ENCODE assay signal across 18 cellular contexts in the genomic region with DNA sequence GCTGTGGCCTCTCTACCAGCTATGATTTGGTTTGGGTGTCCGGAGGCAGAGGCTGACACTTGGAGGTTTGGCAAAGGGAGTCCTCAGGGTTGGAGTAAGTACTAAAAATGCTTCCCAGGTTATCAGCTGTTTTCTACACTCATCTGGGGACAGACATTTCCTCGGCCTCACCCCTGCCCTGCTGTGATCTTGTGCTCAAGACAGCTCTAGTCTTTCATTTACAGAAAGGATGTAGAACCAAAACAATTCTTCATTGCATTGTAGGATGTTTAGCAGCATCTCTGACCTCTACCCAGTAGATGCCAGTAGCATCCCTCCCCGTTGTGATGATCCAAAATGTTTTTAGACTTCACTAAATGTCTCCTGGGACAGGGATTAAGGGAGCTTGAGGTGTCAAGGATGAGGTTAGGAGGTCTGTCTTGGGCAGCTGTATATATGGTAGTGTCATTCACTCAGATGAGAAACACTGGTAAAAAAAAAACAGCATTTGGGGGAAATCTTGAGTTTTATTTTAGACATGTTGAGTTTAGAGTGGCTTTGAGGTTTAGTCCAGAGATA. TPM values are rescaled to one million over a fixed set of nuclear protein-coding genes. Genes with fewer than 3 reads are reported as not detected.
DNase-seq lines count a peak whose midpoint lies in the region; ATAC-seq and TF ChIP-seq lines count a peak whose summit lies in the region.
"Had no signal": no experiment of that assay in that cellular context is flagged by ENCODE, and none has a peak within 500 bp of the region (broad histone marks: within the 10 kb centered on the region; RNA-seq: fewer than 3 reads in every experiment).

No MANE protein-coding gene starts in this region.

- intact Hi-C loops in natural killer cell (cut with micrococcal nuclease) = no loop called here

- no peak for TF ChIP-seq CTCF in natural killer cell (IDR thresholded peaks at IDR 0.05)

- no peaks in the 10 kb centered on the region for H3K27me3 Mint-ChIP-seq in natural killer cell treated with Interleukin-12 subunit alpha and Interleukin-12 subunit beta and Interleukin-15 and Interleukin-18, amount 100 ng/mL, for 72 hours
- H3K27me3 Mint-ChIP-seq in natural killer cell (ENCODE audit: low read depth in 2 of 2) (no peaks in the 10 kb centered on the region), T-cell (no peaks in the 10 kb centered on the region)
- H3K27me3 Mint-ChIP-seq in effector memory CD8-positive, alpha-beta T cell = no peaks in the 10 kb centered on the region

- CTCF ChIA-PET in T-cell (lab: Charles Lee) = interaction anchor here (0.6 to 3.3 kb wide), 6 partner anchors 13 to 1333 kb away, joined by 3 to 9 read pairs (median 4); no protein-coding TSS in a partner anchor

- peaks cover 15 to 26% of the 10 kb centered on the region in 2 donors for H3K4me1 Mint-ChIP-seq in natural killer cell treated with Interleukin-12 subunit alpha and Interleukin-12 subunit beta and Interleukin-15 and Interleukin-18, amount 100 ng/mL, for 72 hours (ENCODE audit: low read depth in 2 of 2)
- H3K4me1 Mint-ChIP-seq in natural killer cell = peaks cover 0 to 6% of the 10 kb centered on the region in 2 donors
- H3K4me1 Mint-ChIP-seq in T-cell = peaks cover 83 to 97% (median 96%) of the 10 kb centered on the region in 3 donors
- peaks cover 41 to 55% of the 10 kb centered on the region in 2 donors for H3K4me1 Mint-ChIP-seq in effector memory CD8-positive, alpha-beta T cell (ENCODE audit: low read depth in 2 of 2)

- POLR2A ChIA-PET in T-cell (lab: Charles Lee) = interaction anchor here (0.6 to 1.3 kb wide), 10 partner anchors 13 to 162 kb away, joined by 3 to 7 read pairs (median 3); no protein-coding TSS in a partner anchor

- H3K9me3 Mint-ChIP-seq in natural killer cell treated with Interleukin-12 subunit alpha and Interleukin-12 subunit beta and Interleukin-15 and Interleukin-18, amount 100 ng/mL, for 72 hours = no peaks in the 10 kb centered on the region
- H3K9me3 Mint-ChIP-seq in natural killer cell (no peaks in the 10 kb centered on the region), T-cell (no peaks in the 10 kb centered on the region)
- H3K9me3 Mint-ChIP-seq in effector memory CD8-positive, alpha-beta T cell = no peaks in the 10 kb centered on the region

- no peak for DNase-seq in natural killer cell treated with Interleukin-12 subunit alpha and Interleukin-12 subunit beta and Interleukin-15 and Interleukin-18, amount 100 ng/mL, for 72 hours (ENCODE audit: low spot score)
- DNase-seq in natural killer cell (no peak), T-cell (peak in 1 of 34 experiments; percentile 18)
- no peak for DNase-seq in effector memory CD8-positive, alpha-beta T cell
- DNase-seq: activated effector memory CD4-positive, alpha-beta T cell treated with Interleukin-2 at 50 U/mL for 16 hours; heart left ventricle; KBM-7; left ventricle myocardium superior; NCI-H2029; RPMI8226; stimulated activated CD4-positive, alpha-beta T cell treated with anti-CD3 and anti-CD28 coated beads, Interleukin-15, amount 100 ng/mL, for 24 hours; thyroid gland had no signal

- no peaks in the 10 kb centered on the region for H3K36me3 Mint-ChIP-seq in natural killer cell treated with Interleukin-12 subunit alpha and Interleukin-12 subunit beta and Interleukin-15 and Interleukin-18, amount 100 ng/mL, for 72 hours
- no peaks in the 10 kb centered on the region for H3K36me3 Mint-ChIP-seq in natural killer cell
- H3K36me3 Mint-ChIP-seq in T-cell = peaks cover 83% of the 10 kb centered on the region
- H3K36me3 Mint-ChIP-seq in effector memory CD8-positive, alpha-beta T cell (ENCODE audit: insufficient read depth) = peaks cover 59% of the 10 kb centered on the region

- peak overlapping the region; percentile 27 to 45 for H3K27ac Mint-ChIP-seq in natural killer cell treated with Interleukin-12 subunit alpha and Interleukin-12 subunit beta and Interleukin-15 and Interleukin-18, amount 100 ng/mL, for 72 hours
- no peak overlapping the region for H3K27ac Mint-ChIP-seq in natural killer cell
- peak overlapping the region; percentile 90 to 91 for H3K27ac Mint-ChIP-seq in T-cell
- H3K27ac Mint-ChIP-seq in effector memory CD8-positive, alpha-beta T cell = peak overlapping the region; percentile 1 to 48

- ATAC-seq in natural killer cell treated with Interleukin-12 subunit alpha and Interleukin-12 subunit beta and Interleukin-15 and Interleukin-18, amount 100 ng/mL, for 72 hours = no peak
- ATAC-seq in natural killer cell (no peak), T-cell (replicated peaks in 1 of 4) (peak; percentile 49 to 60 (median 56)), GM19035 (IDR thresholded peaks at IDR 0.05; ENCODE audit: unreplicated experiment) (no peak), SK-N-SH treated with all-trans-retinoic acid at 6 μM for 48 hours (no peak), GM18511 (IDR thresholded peaks at IDR 0.05; ENCODE audit: unreplicated experiment) (no peak)
- no peak for ATAC-seq in effector memory CD8-positive, alpha-beta T cell (replicated peaks)
- ATAC-seq: heart left ventricle, left ventricle myocardium superior had no signal

- H3K4me3 Mint-ChIP-seq in natural killer cell treated with Interleukin-12 subunit alpha and Interleukin-12 subunit beta and Interleukin-15 and Interleukin-18, amount 100 ng/mL, for 72 hours = peak overlapping the region; percentile 14
- H3K4me3 Mint-ChIP-seq in natural killer cell = no peak overlapping the region
- H3K4me3 Mint-ChIP-seq in T-cell = peak overlapping the region; percentile 2 to 33 (median 21)
- H3K4me3 Mint-ChIP-seq in effector memory CD8-positive, alpha-beta T cell = peak overlapping the region in 1 of 2 donors; percentile 7

TF ChIP-seq in SK-N-SH treated with all-trans-retinoic acid at 6 μM for 48 hours, 23 proteins besides CTCF, POLR2A, EP300 and RAD21:
- TF ChIP-seq ZNF70 (CRISPR knock-in tag; IDR thresholded peaks at IDR 0.05) = no peak
- TF ChIP-seq GLIS3 (CRISPR knock-in tag; IDR thresholded peaks at IDR 0.05) = no peak
- TF ChIP-seq ZFP30 (CRISPR knock-in tag; IDR thresholded peaks at IDR 0.05) = no peak
- TF ChIP-seq BACH2 (CRISPR knock-in tag; IDR thresholded peaks at IDR 0.05; ENCODE audit: borderline replicate concordance) = no peak
- TF ChIP-seq ISL1 (CRISPR knock-in tag; IDR thresholded peaks at IDR 0.05) = no peak
- TF ChIP-seq, protein P1, sequence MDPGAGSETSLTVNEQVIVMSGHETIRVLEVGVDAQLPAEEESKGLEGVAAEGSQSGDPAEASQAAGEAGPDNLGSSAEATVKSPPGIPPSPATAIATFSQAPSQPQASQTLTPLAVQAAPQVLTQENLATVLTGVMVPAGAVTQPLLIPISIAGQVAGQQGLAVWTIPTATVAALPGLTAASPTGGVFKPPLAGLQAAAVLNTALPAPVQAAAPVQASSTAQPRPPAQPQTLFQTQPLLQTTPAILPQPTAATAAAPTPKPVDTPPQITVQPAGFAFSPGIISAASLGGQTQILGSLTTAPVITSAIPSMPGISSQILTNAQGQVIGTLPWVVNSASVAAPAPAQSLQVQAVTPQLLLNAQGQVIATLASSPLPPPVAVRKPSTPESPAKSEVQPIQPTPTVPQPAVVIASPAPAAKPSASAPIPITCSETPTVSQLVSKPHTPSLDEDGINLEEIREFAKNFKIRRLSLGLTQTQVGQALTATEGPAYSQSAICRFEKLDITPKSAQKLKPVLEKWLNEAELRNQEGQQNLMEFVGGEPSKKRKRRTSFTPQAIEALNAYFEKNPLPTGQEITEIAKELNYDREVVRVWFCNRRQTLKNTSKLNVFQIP (CRISPR knock-in tag; IDR thresholded peaks at IDR 0.05; ENCODE audit: borderline replicate concordance, low read depth) = no peak
- TF ChIP-seq TCF4 (CRISPR knock-in tag; IDR thresholded peaks at IDR 0.05; ENCODE audit: borderline replicate concordance) = no peak
- TF ChIP-seq CSDC2 (CRISPR knock-in tag; IDR thresholded peaks at IDR 0.05) = no peak

RNA-seq across cellular contexts. Expression of gene CD28, which starts 26.6 kb away (rescaled TPM):
- 1 to 10 TPM; 2.5 to 3.2 TPM for total RNA-seq in natural killer cell treated with Interleukin-12 subunit alpha and Interleukin-12 subunit beta and Interleukin-15 and Interleukin-18, amount 100 ng/mL, for 72 hours
- total RNA-seq in natural killer cell (1 to 10 TPM in 2 of 3 donors, under 1 TPM in 1; 0.54 to 3.5 (median 3.3) TPM), T-cell (100 to 1,000 TPM; 112 to 154 (median 151) TPM)
- total RNA-seq: fibroblast of lung, H1, osteoblast had no signal

Comparison
In these comparisons a context has a peak if more than half of its experiments do, and no peak if none do; other contexts are left out.
1. H3K27ac Mint-ChIP-seq: peak in natural killer cell treated with Interleukin-12 subunit alpha and Interleukin-12 subunit beta and Interleukin-15 and Interleukin-18, amount 100 ng/mL, for 72 hours (2 of 2), T-cell (2 of 2) and effector memory CD8-positive, alpha-beta T cell (2 of 2); none in natural killer cell (0 of 2).
2. ATAC-seq: peak in T-cell (4 of 4); none in natural killer cell treated with Interleukin-12 subunit alpha and Interleukin-12 subunit beta and Interleukin-15 and Interleukin-18, amount 100 ng/mL, for 72 hours (0 of 2), natural killer cell (0 of 3), effector memory CD8-positive, alpha-beta T cell (single experiment), GM19035 (single experiment), SK-N-SH treated with all-trans-retinoic acid at 6 μM for 48 hours (single experiment) and GM18511 (single experiment).
3. RNA of gene CD28, which starts 26.6 kb away (total RNA-seq): 112 to 154 TPM in T-cell; 0.54 to 3.5 TPM in natural killer cell and 2.5 to 3.2 TPM in natural killer cell treated with Interleukin-12 subunit alpha and Interleukin-12 subunit beta and Interleukin-15 and Interleukin-18, amount 100 ng/mL, for 72 hours; every median in the first group is over 10 times any median in the second.